Comparison of ENCODE assay signal across 1 cellular context in the genomic region with DNA sequence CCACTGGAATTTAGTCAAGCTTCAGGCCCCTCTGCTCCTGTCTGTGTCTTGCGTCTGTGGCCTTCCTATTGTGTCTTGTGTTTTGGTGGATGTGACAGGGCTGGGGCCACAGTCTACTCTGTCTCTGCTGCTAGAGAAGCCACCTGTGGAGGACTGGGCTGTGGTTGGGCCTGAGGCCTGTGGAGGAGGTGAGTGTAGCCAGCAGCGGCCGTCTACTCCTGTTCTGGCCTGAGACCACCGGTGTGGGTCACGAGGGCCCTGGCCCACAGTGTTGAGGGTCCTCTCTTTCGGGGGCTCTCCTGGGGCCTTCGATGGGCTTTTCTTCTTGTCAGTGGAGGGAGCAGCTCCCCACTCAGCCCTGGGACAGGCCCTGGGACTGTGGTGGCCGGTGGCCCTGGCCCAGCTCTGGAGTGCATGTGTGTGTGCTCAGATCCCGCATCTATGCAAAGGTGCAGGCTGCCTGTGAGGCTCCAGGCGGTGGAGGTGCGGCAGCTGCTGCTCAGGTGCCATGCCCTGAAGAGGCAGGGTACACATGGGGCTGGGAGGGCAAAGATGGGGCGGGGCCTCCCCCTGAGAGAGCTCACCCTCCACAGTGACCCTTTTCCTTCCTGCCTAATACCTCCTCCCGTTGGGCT.
TF ChIP-seq lines count a peak whose summit lies in the region.

No MANE protein-coding gene starts in this region.

TF ChIP-seq in H1, 55 proteins besides CTCF, POLR2A, EP300 and RAD21:
- TF ChIP-seq BRCA1 (IDR thresholded peaks at IDR 0.05; ENCODE audit: low read depth, low read length), result no peak
- no peak for TF ChIP-seq CEBPB (IDR thresholded peaks at IDR 0.05; ENCODE audit: low read depth, low read length)
- TF ChIP-seq KDM4A (IDR thresholded peaks at IDR 0.05; ENCODE audit: low read depth, low read length, severe bottlenecking), result no peak
- no peak for TF ChIP-seq SRF (IDR thresholded peaks at IDR 0.05; ENCODE audit: low read depth, low read length)
- no peak for TF ChIP-seq BACH1 (IDR thresholded peaks at IDR 0.05; ENCODE audit: low read length)
- TF ChIP-seq TCF12 (IDR thresholded peaks at IDR 0.05; ENCODE audit: low read depth, low read length), result no peak
